Comparison of ENCODE assay signal across 1 cellular context in the genomic region with DNA sequence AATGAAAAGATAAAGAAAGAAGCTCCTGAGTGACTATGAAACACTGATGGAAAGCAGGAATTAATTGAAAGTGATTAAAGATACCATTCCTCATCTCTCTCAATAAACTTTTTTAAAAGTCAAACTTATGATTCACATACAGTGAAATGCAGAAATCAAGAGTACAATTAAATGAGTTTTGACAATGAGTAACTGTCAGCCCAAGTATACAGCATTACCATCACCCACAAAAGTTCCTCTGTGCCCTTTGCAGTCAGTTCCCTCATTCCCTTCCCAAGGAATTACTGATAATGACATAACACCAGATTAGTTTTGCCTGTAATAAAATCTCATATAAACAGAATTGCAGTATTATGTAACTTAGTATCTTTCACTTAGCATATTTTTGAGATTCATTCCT.
TF ChIP-seq lines count a peak whose summit lies in the region.

No MANE protein-coding gene starts in this region.

TF ChIP-seq in WTC11, 78 proteins besides CTCF, POLR2A, EP300 and RAD21 (continued from another document):
- no peak for TF ChIP-seq ATF3 (CRISPR knock-in tag; conservative IDR thresholded peaks at IDR 0.05)
- no peak for TF ChIP-seq GRHL2 (CRISPR knock-in tag; IDR thresholded peaks at IDR 0.05; ENCODE audit: insufficient replicate concordance, severe bottlenecking)
- no peak for TF ChIP-seq ZBTB43 (CRISPR knock-in tag; IDR thresholded peaks at IDR 0.05)
- no peak for TF ChIP-seq MYBL2 (CRISPR knock-in tag; IDR thresholded peaks at IDR 0.05)
- no peak for TF ChIP-seq GTF2I (CRISPR knock-in tag; conservative IDR thresholded peaks at IDR 0.05)
- no peak for TF ChIP-seq E2F1 (CRISPR knock-in tag; IDR thresholded peaks at IDR 0.05)
- TF ChIP-seq ZNF317 (CRISPR knock-in tag; IDR thresholded peaks at IDR 0.05; ENCODE audit: borderline replicate concordance, low read depth): no peak
- no peak for TF ChIP-seq SMAD4 (CRISPR knock-in tag; IDR thresholded peaks at IDR 0.05)
- TF ChIP-seq, protein P1, sequence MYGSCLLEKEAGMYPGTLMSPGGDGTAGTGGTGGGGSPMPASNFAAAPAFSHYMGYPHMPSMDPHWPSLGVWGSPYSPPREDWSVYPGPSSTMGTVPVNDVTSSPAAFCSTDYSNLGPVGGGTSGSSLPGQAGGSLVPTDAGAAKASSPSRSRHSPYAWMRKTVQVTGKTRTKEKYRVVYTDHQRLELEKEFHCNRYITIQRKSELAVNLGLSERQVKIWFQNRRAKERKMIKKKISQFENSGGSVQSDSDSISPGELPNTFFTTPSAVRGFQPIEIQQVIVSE (CRISPR knock-in tag; IDR thresholded peaks at IDR 0.05; ENCODE audit: borderline replicate concordance): no peak
TF ChIP-seq in WTC11: peak in this region for 0.
